In the genomic region with DNA sequence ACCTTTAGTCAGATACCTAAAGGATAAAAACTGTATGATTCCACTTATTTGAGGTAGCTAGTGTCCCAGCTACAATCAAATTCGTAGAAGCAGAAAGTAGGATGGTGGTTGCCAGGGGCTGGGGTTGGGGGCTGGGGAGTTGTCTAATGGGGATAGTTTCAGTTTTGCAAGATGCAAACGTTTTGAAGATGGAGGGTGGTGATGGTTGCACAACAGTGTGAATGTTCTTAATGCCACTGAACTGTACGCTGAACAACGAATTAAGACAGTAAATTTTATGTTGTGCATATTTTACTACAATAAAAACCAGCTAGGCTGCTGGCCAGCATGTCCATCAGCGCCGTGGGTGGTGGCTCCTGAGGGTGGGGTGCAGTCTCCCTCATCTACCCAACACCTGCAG, we compare ENCODE assay signal across 18 cellular contexts.
DNase-seq lines count a peak whose midpoint lies in the region; ATAC-seq and TF ChIP-seq lines count a peak whose summit lies in the region.
"Had no signal": no experiment of that assay in that cellular context is flagged by ENCODE, and none has a peak within 500 bp of the region (broad histone marks: within the 10 kb centered on the region; RNA-seq: fewer than 3 reads in every experiment).

No MANE protein-coding gene starts in this region.

- H2BK15ac ChIP-seq in neuronal stem cell (ENCODE audit: low read length): no peak overlapping the region

- intact Hi-C loops in Caco-2 (cut with micrococcal nuclease; ENCODE audit: unreplicated experiment): no loop called here

- H3F3A ChIP-seq in MM.1S (ENCODE audit: insufficient read depth, low read length): peaks cover 27% of the 10 kb centered on the region

- H3K4me2 ChIP-seq in MM.1S (ENCODE audit: low read depth, low read length) (peak overlapping the region; percentile 68; the same call in 1 of the 2 replicates), neuronal stem cell (ENCODE audit: insufficient read depth, low read length, poor library complexity, severe bottlenecking) (no peak overlapping the region), hepatocyte (no peak overlapping the region)

- peaks cover 76% of the 10 kb centered on the region for H3K4me1 Mint-ChIP-seq in activated T-cell treated with anti-CD3 and anti-CD28 coated beads, Interleukin-2, amount 50 U/mL, for 72 hours (ENCODE audit: low read depth)
- peaks cover 87% of the 10 kb centered on the region for H3K4me1 Mint-ChIP-seq in activated CD8-positive, alpha-beta T cell treated with anti-CD3 and anti-CD28 coated beads, Interleukin-2, amount 10 ng/mL, durations not matched to agents 7 days and 5 days (ENCODE audit: low read depth)
- no peaks in the 10 kb centered on the region for H3K4me1 Mint-ChIP-seq in Caco-2 (ENCODE audit: low read depth, unreplicated experiment)

- peak overlapping the region; percentile 25 for H2BK120ac ChIP-seq in neuronal stem cell (ENCODE audit: low read depth, low read length)

- H4K20me1 ChIP-seq in MM.1S (ENCODE audit: insufficient read depth, low read length): no peaks in the 10 kb centered on the region
- H4K20me1 ChIP-seq in hepatocyte (ENCODE audit: insufficient read depth, poor library complexity, severe bottlenecking): no peaks in the 10 kb centered on the region

- no peak for TF ChIP-seq POLR2A in erythroblast (IDR thresholded peaks at IDR 0.05; ENCODE audit: low read length)

- H3K27me3 Mint-ChIP-seq in activated T-cell treated with anti-CD3 and anti-CD28 coated beads, Interleukin-2, amount 50 U/mL, for 72 hours (ENCODE audit: low read depth): no peaks in the 10 kb centered on the region
- no peaks in the 10 kb centered on the region for H3K27me3 Mint-ChIP-seq in activated CD8-positive, alpha-beta T cell treated with anti-CD3 and anti-CD28 coated beads, Interleukin-2, amount 10 ng/mL, durations not matched to agents 7 days and 5 days (ENCODE audit: low read depth)
- H3K27me3 Mint-ChIP-seq in Caco-2 (ENCODE audit: insufficient read depth, unreplicated experiment): no peaks in the 10 kb centered on the region
- H3K27me3 Mint-ChIP-seq: memory B cell; stimulated activated naive CD8-positive, alpha-beta T cell treated with anti-CD3 and anti-CD28 coated beads, Interleukin-15, Interleukin-2, amounts not matched to agents 100 ng/mL and 50 ng/mL, for 24 hours had no signal

- H4K8ac ChIP-seq in neuronal stem cell (ENCODE audit: low read depth, low read length): no peak overlapping the region

- no peak for ATAC-seq in activated T-cell treated with anti-CD3 and anti-CD28 coated beads, Interleukin-2, amount 50 U/mL, for 72 hours (replicated peaks in 1 of 2)
- no peak for ATAC-seq in activated CD8-positive, alpha-beta T cell treated with anti-CD3 and anti-CD28 coated beads, Interleukin-2, amount 10 ng/mL, durations not matched to agents 7 days and 5 days
- ATAC-seq: heart right ventricle had no signal

- H3K79me2 ChIP-seq in MM.1S (ENCODE audit: low read length) (no peaks in the 10 kb centered on the region), hepatocyte (no peaks in the 10 kb centered on the region)

- H2AFZ ChIP-seq in MM.1S (ENCODE audit: low read length): peak overlapping the region; percentile 57
- no peak overlapping the region for H2AFZ ChIP-seq in neuronal stem cell (ENCODE audit: low read length)
- no peak overlapping the region for H2AFZ ChIP-seq in hepatocyte

- H3K4me1 ChIP-seq in MM.1S (ENCODE audit: low read length): peaks cover 31% of the 10 kb centered on the region
- peaks cover 10 to 12% of the 10 kb centered on the region in 2 donors for H3K4me1 ChIP-seq in neuronal stem cell (ENCODE audit: control insufficient read depth in 2 of 2, insufficient read depth in 1 of 2, low read depth in 1 of 2, low read length in 2 of 2)
- H3K4me1 ChIP-seq in hepatocyte (ENCODE audit: insufficient read depth): peaks cover 49% of the 10 kb centered on the region
- H3K4me1 ChIP-seq in Caco-2: no peaks in the 10 kb centered on the region
- H3K4me1 ChIP-seq: uterus had no signal

- H3K27ac Mint-ChIP-seq in activated T-cell treated with anti-CD3 and anti-CD28 coated beads, Interleukin-2, amount 50 U/mL, for 72 hours: no peak overlapping the region
- H3K27ac Mint-ChIP-seq in activated CD8-positive, alpha-beta T cell treated with anti-CD3 and anti-CD28 coated beads, Interleukin-2, amount 10 ng/mL, durations not matched to agents 7 days and 5 days: peak overlapping the region; percentile 92
- no peak overlapping the region for H3K27ac Mint-ChIP-seq in Caco-2 (ENCODE audit: unreplicated experiment)
- H3K27ac Mint-ChIP-seq: HFFc6; memory B cell; stimulated activated naive CD8-positive, alpha-beta T cell treated with anti-CD3 and anti-CD28 coated beads, Interleukin-15, Interleukin-2, amounts not matched to agents 100 ng/mL and 50 ng/mL, for 24 hours had no signal

- DNase-seq in activated T-cell treated with anti-CD3 and anti-CD28 coated beads, Interleukin-2, amount 50 U/mL, for 72 hours: no peak
- DNase-seq in activated T-cell treated with anti-CD3 and anti-CD28 coated beads for 4 hours: no peak
- DNase-seq in MM.1S: no peak
- DNase-seq in activated CD8-positive, alpha-beta T cell treated with anti-CD3 and anti-CD28 coated beads, Interleukin-2, amount 10 ng/mL, durations not matched to agents 7 days and 5 days: peak; percentile 59
- no peak for DNase-seq in neuronal stem cell (ENCODE audit: low spot score)
- no peak for DNase-seq in hepatocyte (ENCODE audit: low spot score)
- no peak for DNase-seq in erythroblast (lab: John Stamatoyannopoulos, UW)
- no peak for DNase-seq in Caco-2
- DNase-seq: amniotic stem cell, caudate nucleus, heart right ventricle, HFFc6, NCI-H1694, NCI-H226, Right ventricle myocardium superior, uterus had no signal

- no peak overlapping the region for H3K18ac ChIP-seq in neuronal stem cell (ENCODE audit: low read length)

- no peaks in the 10 kb centered on the region for H3K79me1 ChIP-seq in neuronal stem cell (ENCODE audit: low read depth, low read length)

- H3K9ac ChIP-seq in MM.1S (ENCODE audit: low read length): peak overlapping the region; percentile 28
- peak overlapping the region; percentile 71 for H3K9ac ChIP-seq in neuronal stem cell (ENCODE audit: low read depth, low read length, poor library complexity)

- CTCF ChIA-PET in activated CD8-positive, alpha-beta T cell treated with anti-CD3 and anti-CD28 coated beads, Interleukin-2, amount 10 ng/mL, durations not matched to agents 7 days and 5 days (lab: Charles Lee): interaction anchor here (0.7 to 3.9 kb wide), 14 partner anchors 8 to 359 kb away, joined by 3 to 46 read pairs (median 6); a partner anchor contains a TSS
- CTCF ChIA-PET in Caco-2 (lab: Charles Lee): no interaction called here

- no peaks in the 10 kb centered on the region for H3K9me2 ChIP-seq in MM.1S (replicated peaks; ENCODE audit: insufficient read depth, low read length)
- H3K9me2 ChIP-seq in hepatocyte (replicated peaks; ENCODE audit: insufficient read depth): no peaks in the 10 kb centered on the region

- H3K27ac ChIP-seq in MM.1S (ENCODE audit: low read length) (peak overlapping the region; percentile 81; the same call in 1 of the 2 replicates), neuronal stem cell (replicated peaks; ENCODE audit: low read length) (no peak overlapping the region), hepatocyte (no peak overlapping the region)
- H3K27ac ChIP-seq: uterus had no signal

- H2AK5ac ChIP-seq in neuronal stem cell (ENCODE audit: low read depth, low read length): peak overlapping the region; percentile 20

- POLR2A ChIA-PET in activated CD8-positive, alpha-beta T cell treated with anti-CD3 and anti-CD28 coated beads, Interleukin-2, amount 10 ng/mL, durations not matched to agents 7 days and 5 days (lab: Charles Lee): interaction anchor here (0.9 to 3.4 kb wide), 6 partner anchors 14 to 137 kb away, joined by 3 to 50 read pairs (median 7); a partner anchor contains a TSS
- POLR2A ChIA-PET in Caco-2 (lab: Charles Lee): no interaction called here

- no peak overlapping the region for H2BK12ac ChIP-seq in neuronal stem cell (ENCODE audit: low read length)

- H3K9me3 Mint-ChIP-seq in activated T-cell treated with anti-CD3 and anti-CD28 coated beads, Interleukin-2, amount 50 U/mL, for 72 hours: no peaks in the 10 kb centered on the region
- peaks cover 6% of the 10 kb centered on the region for H3K9me3 Mint-ChIP-seq in activated CD8-positive, alpha-beta T cell treated with anti-CD3 and anti-CD28 coated beads, Interleukin-2, amount 10 ng/mL, durations not matched to agents 7 days and 5 days (ENCODE audit: insufficient read depth)
- no peaks in the 10 kb centered on the region for H3K9me3 Mint-ChIP-seq in Caco-2 (ENCODE audit: unreplicated experiment)
- H3K9me3 Mint-ChIP-seq: stimulated activated naive CD8-positive, alpha-beta T cell treated with anti-CD3 and anti-CD28 coated beads, Interleukin-15, Interleukin-2, amounts not matched to agents 100 ng/mL and 50 ng/mL, for 24 hours had no signal

- H3K27me3 ChIP-seq in MM.1S (replicated peaks; ENCODE audit: insufficient read depth, low read length) (no peaks in the 10 kb centered on the region), neuronal stem cell (ENCODE audit: control insufficient read depth in 3 of 3, insufficient read depth in 3 of 3, low read depth in 1 of 3, low read length in 3 of 3) (peaks cover 0 to 9% (median 0%) of the 10 kb centered on the region in 3 experiments), hepatocyte (no peaks in the 10 kb centered on the region), Caco-2 (replicated peaks; ENCODE audit: control insufficient read depth, insufficient read depth, low read length) (no peaks in the 10 kb centered on the region)
- H3K27me3 ChIP-seq: heart right ventricle, uterus had no signal

- no peak overlapping the region for H3K23ac ChIP-seq in neuronal stem cell (ENCODE audit: low read depth, low read length, poor library complexity)

- H4K91ac ChIP-seq in neuronal stem cell (ENCODE audit: low read depth, low read length, poor library complexity): no peak overlapping the region

- H3K4ac ChIP-seq in neuronal stem cell (ENCODE audit: low read length): no peak overlapping the region

- no peak overlapping the region for H2BK5ac ChIP-seq in neuronal stem cell (ENCODE audit: low read length)

- no peak overlapping the region for H3K14ac ChIP-seq in neuronal stem cell (ENCODE audit: low read length)

- H3K36me3 ChIP-seq in MM.1S (replicated peaks; ENCODE audit: insufficient read depth, low read length) (no peaks in the 10 kb centered on the region), neuronal stem cell (replicated peaks in 1 of 2; ENCODE audit: control insufficient read depth in 2 of 2, insufficient read depth in 2 of 2, low read length in 2 of 2) (no peaks in the 10 kb centered on the region), hepatocyte (replicated peaks; ENCODE audit: insufficient read depth, low read depth) (no peaks in the 10 kb centered on the region), Caco-2 (ENCODE audit: control insufficient read depth, insufficient read depth, low read length) (no peaks in the 10 kb centered on the region)
- H3K36me3 ChIP-seq: heart right ventricle, uterus had no signal

- H3K4me3 ChIP-seq in MM.1S (ENCODE audit: low read length) (peak overlapping the region; percentile 11; the same call in 1 of the 2 replicates), neuronal stem cell (ENCODE audit: low read length in 2 of 2) (no peak overlapping the region), hepatocyte (no peak overlapping the region), Caco-2 (ENCODE audit: low read depth, low read length) (no peak overlapping the region)
- H3K4me3 ChIP-seq: heart right ventricle, uterus had no signal

- H3K36me3 Mint-ChIP-seq in activated T-cell treated with anti-CD3 and anti-CD28 coated beads, Interleukin-2, amount 50 U/mL, for 72 hours (ENCODE audit: insufficient read depth in 2 of 2): no peaks in the 10 kb centered on the region
- H3K36me3 Mint-ChIP-seq in activated CD8-positive, alpha-beta T cell treated with anti-CD3 and anti-CD28 coated beads, Interleukin-2, amount 10 ng/mL, durations not matched to agents 7 days and 5 days (ENCODE audit: low read depth): peaks cover 6% of the 10 kb centered on the region
- no peaks in the 10 kb centered on the region for H3K36me3 Mint-ChIP-seq in Caco-2 (ENCODE audit: insufficient read depth, unreplicated experiment)
- H3K36me3 Mint-ChIP-seq: memory B cell had no signal

- H3K9me3 ChIP-seq in MM.1S (replicated peaks; ENCODE audit: insufficient read depth, low read length) (no peaks in the 10 kb centered on the region), neuronal stem cell (replicated peaks in 1 of 2; ENCODE audit: control insufficient read depth in 2 of 2, insufficient read depth in 1 of 2, low read depth in 1 of 2, low read length in 2 of 2) (no peaks in the 10 kb centered on the region), hepatocyte (ENCODE audit: low read depth) (no peaks in the 10 kb centered on the region), Caco-2 (no peaks in the 10 kb centered on the region)
- H3K9me3 ChIP-seq: uterus had no signal

- no TSS peak for BruUV-seq in Caco-2 (replicated peaks; lab: Mats Ljungman, UMichigan)

- no peak for TF ChIP-seq CTCF in MM.1S (IDR thresholded peaks at IDR 0.05; ENCODE audit: low read length)
- TF ChIP-seq CTCF in hepatocyte (IDR thresholded peaks at IDR 0.05; ENCODE audit: poor library complexity): no peak
- TF ChIP-seq CTCF in Caco-2 (IDR thresholded peaks at IDR 0.05; ENCODE audit: insufficient read depth in 1 of 2, low read depth in 1 of 2, low read length in 1 of 2, severe bottlenecking in 1 of 2, unreplicated experiment in 1 of 2): no peak

- H3K4me3 Mint-ChIP-seq in activated T-cell treated with anti-CD3 and anti-CD28 coated beads, Interleukin-2, amount 50 U/mL, for 72 hours: peak overlapping the region; percentile 62 to 74
- H3K4me3 Mint-ChIP-seq in activated CD8-positive, alpha-beta T cell treated with anti-CD3 and anti-CD28 coated beads, Interleukin-2, amount 10 ng/mL, durations not matched to agents 7 days and 5 days: peak overlapping the region; percentile 67
- no peak overlapping the region for H3K4me3 Mint-ChIP-seq in Caco-2 (ENCODE audit: unreplicated experiment)
- H3K4me3 Mint-ChIP-seq: HFFc6; memory B cell; stimulated activated naive CD8-positive, alpha-beta T cell treated with anti-CD3 and anti-CD28 coated beads, Interleukin-15, Interleukin-2, amounts not matched to agents 100 ng/mL and 50 ng/mL, for 24 hours had no signal

- WGBS in neuronal stem cell (ENCODE audit: extremely low coverage in 2 of 2, insufficient read length in 2 of 2, insufficient replicate concordance in 1 of 2), 2 donors: no CpG with 5 or more reads among the region's 6 CpGs
- 81% methylated on average over 6 of the region's 6 CpGs for WGBS in hepatocyte (ENCODE audit: low lambda C conversion rate, missing lambda C conversion rate)
